19 cellular contexts compared by ENCODE assay signal in genomic region chr2:85506768-85507181, GRCh38. TPM values are rescaled to one million over a fixed set of nuclear protein-coding genes. Genes with fewer than 3 reads are reported as not detected.
DNase-seq lines count a peak whose midpoint lies in the region; ATAC-seq and TF ChIP-seq lines count a peak whose summit lies in the region.
"Had no signal": no experiment of that assay in that cellular context is flagged by ENCODE, and none has a peak within 500 bp of the region (broad histone marks: within the 10 kb centered on the region; RNA-seq: fewer than 3 reads in every experiment).

No MANE protein-coding gene starts in this region.

- ATAC-seq in Right ventricle myocardium superior (ENCODE audit: poor library complexity) (no peak), HG02588 (IDR thresholded peaks at IDR 0.05; ENCODE audit: unreplicated experiment) (no peak), sciatic nerve (no peak)
- ATAC-seq: HepG2; left colon; stimulated activated naive B cell treated with anti-CD40 and anti-IgM and Interleukin-4, amounts not matched to agents 10 μg/mL and 1 μg/mL and 100 μg/mL, for 72 hours had no signal

- H3K27me3 ChIP-seq in colonic mucosa (no peaks in the 10 kb centered on the region), testis (no peaks in the 10 kb centered on the region)
- H3K27me3 ChIP-seq: ovary had no signal

- 49 to 55% methylated on average over 7 of the region's 7 CpGs for WGBS in testis, 2 donors

- peak overlapping the region; percentile 27 to 34 for H3K9ac ChIP-seq in colonic mucosa (ENCODE audit: low read depth in 2 of 2, low read length in 2 of 2)

- no peak for TF ChIP-seq CTCF in colonic mucosa (IDR thresholded peaks at IDR 0.05)
- no peak for TF ChIP-seq CTCF in testis (IDR thresholded peaks at IDR 0.05)

- TF ChIP-seq POLR2A in testis (IDR thresholded peaks at IDR 0.05): no peak

- H3K4me1 ChIP-seq in colonic mucosa (peaks cover 10% of the 10 kb centered on the region), testis (peaks cover 23% of the 10 kb centered on the region)

- intact Hi-C loops in cardiac septum (cut with DNase I): loop anchor here (2.0 kb wide), 1 partner anchor 30 kb away; no protein-coding TSS in a partner anchor
- intact Hi-C loops in Right ventricle myocardium superior (cut with DNase I): no loop called here
- intact Hi-C loops in colonic mucosa (cut with DNase I): no loop called here
- intact Hi-C loops in testis (cut with DNase I; ENCODE audit: low total_unique reads): no loop called here
- intact Hi-C loops in sciatic nerve (cut with DNase I): no loop called here

- H3K36me3 ChIP-seq in colonic mucosa (no peaks in the 10 kb centered on the region), testis (ENCODE audit: low read depth, missing control alignments) (no peaks in the 10 kb centered on the region)
- H3K36me3 ChIP-seq: ovary had no signal

- H3K9me3 ChIP-seq in colonic mucosa (no peaks in the 10 kb centered on the region), testis (no peaks in the 10 kb centered on the region)
- H3K9me3 ChIP-seq: ovary had no signal

- no peak overlapping the region for H3K4me3 ChIP-seq in colonic mucosa
- no peak overlapping the region for H3K4me3 ChIP-seq in testis
- H3K4me3 ChIP-seq: ovary, PC-9 had no signal

- H3K27ac ChIP-seq in colonic mucosa (peak overlapping the region; percentile 55), testis (peak overlapping the region; percentile 68 to 73)
- H3K27ac ChIP-seq: ovary, PC-9 had no signal

- peak; percentile 47 for DNase-seq in cardiac septum (ENCODE audit: low spot score)
- DNase-seq in Right ventricle myocardium superior: no peak
- no peak for DNase-seq in colonic mucosa
- DNase-seq in myocyte (ENCODE audit: low read depth): peak; percentile 31
- DNase-seq in testis: peak; percentile 60
- DNase-seq in sciatic nerve (ENCODE audit: low spot score): no peak
- no peak for DNase-seq in NCI-H2227 (lab: John Stamatoyannopoulos, UW; ENCODE audit: unreplicated experiment)
- DNase-seq: activated naive CD4-positive, alpha-beta T cell treated with anti-CD3 and anti-CD28 coated beads, Interleukin-2, amount 10 ng/mL, durations not matched to agents 7 days and 5 days; activated T-cell treated with anti-CD3 and anti-CD28 coated beads, Interleukin-2, amount 50 U/mL, for 1 hour; DMS153; foreskin fibroblast; left colon; NCI-H1930; NCI-H510A; ovary; PC-9; stimulated activated naive B cell treated with anti-CD40 and anti-IgM and Interleukin-4, amounts not matched to agents 10 μg/mL and 1 μg/mL and 100 μg/mL, for 72 hours had no signal

RNA-seq across cellular contexts. Expression of gene MAT2A, which starts 32.2 kb away (rescaled TPM):
- total RNA-seq in cardiac septum (146 TPM), Right ventricle myocardium superior (116 TPM), colonic mucosa (100 to 1,000 TPM; 105 to 156 TPM), myocyte (211 and 302 TPM in 2 replicates), testis (100 to 1,000 TPM; 219 to 268 TPM), sciatic nerve (168 TPM)
- polyA plus RNA-seq in myocyte (2012): 273 TPM
- polyA plus RNA-seq in testis (ENCODE audit: insufficient read depth, low read depth, low replicate concordance): 198 TPM

RNA-seq across cellular contexts. Expression of gene GGCX, which starts 54.5 kb away (rescaled TPM):
- total RNA-seq in cardiac septum (23.3 TPM), Right ventricle myocardium superior (25.1 TPM), colonic mucosa (10 to 100 TPM; 25.7 to 49.9 TPM), myocyte (78.1 and 129 TPM in 2 replicates), testis (10 to 100 TPM; 26.8 to 31.8 TPM), sciatic nerve (36.6 TPM)
- polyA plus RNA-seq in myocyte (2012): 114 TPM
- polyA plus RNA-seq in testis (ENCODE audit: insufficient read depth, low read depth, low replicate concordance): 21.1 TPM

Comparison
In these comparisons a context has a peak if more than half of its experiments do, and no peak if none do; other contexts are left out.
1. DNase-seq: peak in cardiac septum (single experiment), myocyte (single experiment) and testis (single experiment); none in Right ventricle myocardium superior (single experiment), colonic mucosa (single experiment), sciatic nerve (single experiment) and NCI-H2227 (single experiment).